1 cellular context compared by ENCODE assay signal in the genomic region with DNA sequence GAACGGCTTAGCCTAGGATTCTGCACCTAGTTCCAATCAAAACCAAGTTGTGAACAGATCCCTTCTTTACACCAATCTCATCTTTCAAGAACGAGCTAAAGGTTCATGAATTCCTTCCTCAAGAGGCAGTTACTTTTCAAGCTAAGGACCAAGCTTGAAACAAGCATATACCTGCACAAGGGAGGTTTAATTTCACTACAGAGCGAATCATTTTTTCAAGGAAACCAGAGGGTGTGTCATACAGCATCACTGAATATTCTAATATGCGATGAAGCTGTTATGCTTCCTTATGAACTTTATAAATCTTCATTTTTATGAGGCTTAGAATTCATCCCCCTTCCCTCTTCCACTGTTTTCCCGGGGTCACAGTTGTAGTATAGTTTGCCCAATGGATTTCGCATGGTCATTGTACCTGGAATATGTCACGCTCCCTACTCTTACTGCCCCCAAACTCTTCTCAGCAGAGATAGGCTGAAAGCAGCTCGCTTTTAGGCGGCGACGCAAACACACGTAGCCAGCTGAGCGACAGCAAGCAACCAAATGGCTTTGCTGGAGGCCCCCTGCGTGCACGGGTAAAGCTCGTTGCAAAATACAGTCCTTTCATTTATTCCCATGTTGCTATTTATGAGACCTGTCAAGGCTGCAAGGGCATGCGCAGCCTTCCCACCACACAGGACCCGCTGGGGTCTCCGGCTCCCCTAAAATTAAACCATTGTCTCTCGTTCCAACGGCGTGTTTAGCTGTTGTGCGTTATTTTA.
TF ChIP-seq lines count a peak whose summit lies in the region.

No MANE protein-coding gene starts in this region.

TF ChIP-seq in K562, 482 proteins besides CTCF, POLR2A, EP300 and RAD21 (continues in another document):
- TF ChIP-seq TRIM28 (IDR thresholded peaks at IDR 0.05) (no peak), MTA2 (IDR thresholded peaks at IDR 0.05; ENCODE audit: low read depth) (no peak), KDM1A (IDR thresholded peaks at IDR 0.05) (no peak), SMAD2 (IDR thresholded peaks at IDR 0.05; ENCODE audit: low read depth, low read length) (no peak), ZSCAN32 (CRISPR knock-in tag; IDR thresholded peaks at IDR 0.05) (no peak), PCBP1 (IDR thresholded peaks at IDR 0.05; ENCODE audit: low read depth, low read length, poor library complexity, severe bottlenecking) (no peak), MTF1 (CRISPR knock-in tag; IDR thresholded peaks at IDR 0.05; ENCODE audit: borderline replicate concordance) (no peak), ZNF347 (CRISPR knock-in tag; IDR thresholded peaks at IDR 0.05; ENCODE audit: low read depth) (no peak), ESRRA (IDR thresholded peaks at IDR 0.05; ENCODE audit: borderline replicate concordance, low read depth) (no peak), ZNF175 (CRISPR knock-in tag; IDR thresholded peaks at IDR 0.05; ENCODE audit: low read depth) (no peak), SMARCE1 (IDR thresholded peaks at IDR 0.05) (no peak), CHCHD3 (CRISPR knock-in tag; IDR thresholded peaks at IDR 0.05) (no peak), RFX7 (CRISPR knock-in tag; IDR thresholded peaks at IDR 0.05) (no peak), POLR3A (IDR thresholded peaks at IDR 0.05; ENCODE audit: borderline replicate concordance, extremely low read depth, insufficient read depth, insufficient read length) (no peak), PHTF2 (CRISPR knock-in tag; IDR thresholded peaks at IDR 0.05) (no peak), ETS2 (tag; IDR thresholded peaks at IDR 0.05; ENCODE audit: borderline replicate concordance, poor library complexity, severe bottlenecking) (no peak), POLR2AphosphoS5 (IDR thresholded peaks at IDR 0.05; ENCODE audit: control insufficient read depth, insufficient read depth, low read depth, low read length) (peak; percentile 81), ZNF57 (CRISPR knock-in tag; IDR thresholded peaks at IDR 0.05) (no peak), PRPF4 (IDR thresholded peaks at IDR 0.05; ENCODE audit: insufficient read depth, low read depth, low read length, poor library complexity, severe bottlenecking) (no peak), ZNF77 (CRISPR knock-in tag; IDR thresholded peaks at IDR 0.05) (no peak), TSC22D4 (tag; IDR thresholded peaks at IDR 0.05) (no peak), RBM34 (IDR thresholded peaks at IDR 0.05; ENCODE audit: borderline replicate concordance, insufficient read depth, low read length) (no peak), MBD2 (IDR thresholded peaks at IDR 0.05; ENCODE audit: borderline replicate concordance, low read depth) (peak; percentile 51; the same call in 1 of the 2 replicates), CREBBP (IDR thresholded peaks at IDR 0.05; ENCODE audit: low read depth, low read length) (no peak), SMARCA5 (IDR thresholded peaks at IDR 0.05) (no peak), ZNF586 (CRISPR knock-in tag; conservative IDR thresholded peaks at IDR 0.05) (no peak), L3MBTL2 (IDR thresholded peaks at IDR 0.05) (no peak), NFE2L1 (tag; IDR thresholded peaks at IDR 0.05; ENCODE audit: borderline replicate concordance, low read depth) (no peak), KLF13 (tag; IDR thresholded peaks at IDR 0.05; ENCODE audit: borderline replicate concordance, low read depth) (no peak), RCOR1 (IDR thresholded peaks at IDR 0.05; ENCODE audit: borderline replicate concordance in 1 of 2, low read depth in 2 of 2, low read length in 2 of 2) (peak in 1 of 2 experiments; percentile 65; a peak in 1 of 4 replicates), CCNT2 (IDR thresholded peaks at IDR 0.05; ENCODE audit: borderline replicate concordance, extremely low read depth, insufficient read length, low read depth, low read length) (no peak), NFIC (IDR thresholded peaks at IDR 0.05) (peak; percentile 43; the same call in 1 of the 2 replicates), MTA1 (IDR thresholded peaks at IDR 0.05; ENCODE audit: borderline replicate concordance) (peak; percentile 98), ZNF24 (IDR thresholded peaks at IDR 0.05) (no peak), ETV6 (IDR thresholded peaks at IDR 0.05; ENCODE audit: borderline replicate concordance in 1 of 2, low read depth in 2 of 2, low read length in 1 of 2) (no peak), ETV6 (CRISPR knock-in tag; IDR thresholded peaks at IDR 0.05; ENCODE audit: borderline replicate concordance) (no peak), ZFP1 (CRISPR knock-in tag; IDR thresholded peaks at IDR 0.05) (no peak)
- TF ChIP-seq, protein P1, sequence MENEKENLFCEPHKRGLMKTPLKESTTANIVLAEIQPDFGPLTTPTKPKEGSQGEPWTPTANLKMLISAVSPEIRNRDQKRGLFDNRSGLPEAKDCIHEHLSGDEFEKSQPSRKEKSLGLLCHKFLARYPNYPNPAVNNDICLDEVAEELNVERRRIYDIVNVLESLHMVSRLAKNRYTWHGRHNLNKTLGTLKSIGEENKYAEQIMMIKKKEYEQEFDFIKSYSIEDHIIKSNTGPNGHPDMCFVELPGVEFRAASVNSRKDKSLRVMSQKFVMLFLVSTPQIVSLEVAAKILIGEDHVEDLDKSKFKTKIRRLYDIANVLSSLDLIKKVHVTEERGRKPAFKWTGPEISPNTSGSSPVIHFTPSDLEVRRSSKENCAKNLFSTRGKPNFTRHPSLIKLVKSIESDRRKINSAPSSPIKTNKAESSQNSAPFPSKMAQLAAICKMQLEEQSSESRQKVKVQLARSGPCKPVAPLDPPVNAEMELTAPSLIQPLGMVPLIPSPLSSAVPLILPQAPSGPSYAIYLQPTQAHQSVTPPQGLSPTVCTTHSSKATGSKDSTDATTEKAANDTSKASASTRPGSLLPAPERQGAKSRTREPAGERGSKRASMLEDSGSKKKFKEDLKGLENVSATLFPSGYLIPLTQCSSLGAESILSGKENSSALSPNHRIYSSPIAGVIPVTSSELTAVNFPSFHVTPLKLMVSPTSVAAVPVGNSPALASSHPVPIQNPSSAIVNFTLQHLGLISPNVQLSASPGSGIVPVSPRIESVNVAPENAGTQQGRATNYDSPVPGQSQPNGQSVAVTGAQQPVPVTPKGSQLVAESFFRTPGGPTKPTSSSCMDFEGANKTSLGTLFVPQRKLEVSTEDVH (IDR thresholded peaks at IDR 0.05; ENCODE audit: low read depth, partially characterized antibody): peak; percentile 59
- TF ChIP-seq, protein P2, sequence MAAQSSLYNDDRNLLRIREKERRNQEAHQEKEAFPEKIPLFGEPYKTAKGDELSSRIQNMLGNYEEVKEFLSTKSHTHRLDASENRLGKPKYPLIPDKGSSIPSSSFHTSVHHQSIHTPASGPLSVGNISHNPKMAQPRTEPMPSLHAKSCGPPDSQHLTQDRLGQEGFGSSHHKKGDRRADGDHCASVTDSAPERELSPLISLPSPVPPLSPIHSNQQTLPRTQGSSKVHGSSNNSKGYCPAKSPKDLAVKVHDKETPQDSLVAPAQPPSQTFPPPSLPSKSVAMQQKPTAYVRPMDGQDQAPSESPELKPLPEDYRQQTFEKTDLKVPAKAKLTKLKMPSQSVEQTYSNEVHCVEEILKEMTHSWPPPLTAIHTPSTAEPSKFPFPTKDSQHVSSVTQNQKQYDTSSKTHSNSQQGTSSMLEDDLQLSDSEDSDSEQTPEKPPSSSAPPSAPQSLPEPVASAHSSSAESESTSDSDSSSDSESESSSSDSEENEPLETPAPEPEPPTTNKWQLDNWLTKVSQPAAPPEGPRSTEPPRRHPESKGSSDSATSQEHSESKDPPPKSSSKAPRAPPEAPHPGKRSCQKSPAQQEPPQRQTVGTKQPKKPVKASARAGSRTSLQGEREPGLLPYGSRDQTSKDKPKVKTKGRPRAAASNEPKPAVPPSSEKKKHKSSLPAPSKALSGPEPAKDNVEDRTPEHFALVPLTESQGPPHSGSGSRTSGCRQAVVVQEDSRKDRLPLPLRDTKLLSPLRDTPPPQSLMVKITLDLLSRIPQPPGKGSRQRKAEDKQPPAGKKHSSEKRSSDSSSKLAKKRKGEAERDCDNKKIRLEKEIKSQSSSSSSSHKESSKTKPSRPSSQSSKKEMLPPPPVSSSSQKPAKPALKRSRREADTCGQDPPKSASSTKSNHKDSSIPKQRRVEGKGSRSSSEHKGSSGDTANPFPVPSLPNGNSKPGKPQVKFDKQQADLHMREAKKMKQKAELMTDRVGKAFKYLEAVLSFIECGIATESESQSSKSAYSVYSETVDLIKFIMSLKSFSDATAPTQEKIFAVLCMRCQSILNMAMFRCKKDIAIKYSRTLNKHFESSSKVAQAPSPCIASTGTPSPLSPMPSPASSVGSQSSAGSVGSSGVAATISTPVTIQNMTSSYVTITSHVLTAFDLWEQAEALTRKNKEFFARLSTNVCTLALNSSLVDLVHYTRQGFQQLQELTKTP (IDR thresholded peaks at IDR 0.05; ENCODE audit: low read depth in 1 of 2, partially characterized antibody in 2 of 2): no peak
- TF ChIP-seq, protein P3, sequence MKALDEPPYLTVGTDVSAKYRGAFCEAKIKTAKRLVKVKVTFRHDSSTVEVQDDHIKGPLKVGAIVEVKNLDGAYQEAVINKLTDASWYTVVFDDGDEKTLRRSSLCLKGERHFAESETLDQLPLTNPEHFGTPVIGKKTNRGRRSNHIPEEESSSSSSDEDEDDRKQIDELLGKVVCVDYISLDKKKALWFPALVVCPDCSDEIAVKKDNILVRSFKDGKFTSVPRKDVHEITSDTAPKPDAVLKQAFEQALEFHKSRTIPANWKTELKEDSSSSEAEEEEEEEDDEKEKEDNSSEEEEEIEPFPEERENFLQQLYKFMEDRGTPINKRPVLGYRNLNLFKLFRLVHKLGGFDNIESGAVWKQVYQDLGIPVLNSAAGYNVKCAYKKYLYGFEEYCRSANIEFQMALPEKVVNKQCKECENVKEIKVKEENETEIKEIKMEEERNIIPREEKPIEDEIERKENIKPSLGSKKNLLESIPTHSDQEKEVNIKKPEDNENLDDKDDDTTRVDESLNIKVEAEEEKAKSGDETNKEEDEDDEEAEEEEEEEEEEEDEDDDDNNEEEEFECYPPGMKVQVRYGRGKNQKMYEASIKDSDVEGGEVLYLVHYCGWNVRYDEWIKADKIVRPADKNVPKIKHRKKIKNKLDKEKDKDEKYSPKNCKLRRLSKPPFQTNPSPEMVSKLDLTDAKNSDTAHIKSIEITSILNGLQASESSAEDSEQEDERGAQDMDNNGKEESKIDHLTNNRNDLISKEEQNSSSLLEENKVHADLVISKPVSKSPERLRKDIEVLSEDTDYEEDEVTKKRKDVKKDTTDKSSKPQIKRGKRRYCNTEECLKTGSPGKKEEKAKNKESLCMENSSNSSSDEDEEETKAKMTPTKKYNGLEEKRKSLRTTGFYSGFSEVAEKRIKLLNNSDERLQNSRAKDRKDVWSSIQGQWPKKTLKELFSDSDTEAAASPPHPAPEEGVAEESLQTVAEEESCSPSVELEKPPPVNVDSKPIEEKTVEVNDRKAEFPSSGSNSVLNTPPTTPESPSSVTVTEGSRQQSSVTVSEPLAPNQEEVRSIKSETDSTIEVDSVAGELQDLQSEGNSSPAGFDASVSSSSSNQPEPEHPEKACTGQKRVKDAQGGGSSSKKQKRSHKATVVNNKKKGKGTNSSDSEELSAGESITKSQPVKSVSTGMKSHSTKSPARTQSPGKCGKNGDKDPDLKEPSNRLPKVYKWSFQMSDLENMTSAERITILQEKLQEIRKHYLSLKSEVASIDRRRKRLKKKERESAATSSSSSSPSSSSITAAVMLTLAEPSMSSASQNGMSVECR (CRISPR knock-in tag; IDR thresholded peaks at IDR 0.05): no peak; the same call in 1 of the 2 replicates
- TF ChIP-seq, protein P4, sequence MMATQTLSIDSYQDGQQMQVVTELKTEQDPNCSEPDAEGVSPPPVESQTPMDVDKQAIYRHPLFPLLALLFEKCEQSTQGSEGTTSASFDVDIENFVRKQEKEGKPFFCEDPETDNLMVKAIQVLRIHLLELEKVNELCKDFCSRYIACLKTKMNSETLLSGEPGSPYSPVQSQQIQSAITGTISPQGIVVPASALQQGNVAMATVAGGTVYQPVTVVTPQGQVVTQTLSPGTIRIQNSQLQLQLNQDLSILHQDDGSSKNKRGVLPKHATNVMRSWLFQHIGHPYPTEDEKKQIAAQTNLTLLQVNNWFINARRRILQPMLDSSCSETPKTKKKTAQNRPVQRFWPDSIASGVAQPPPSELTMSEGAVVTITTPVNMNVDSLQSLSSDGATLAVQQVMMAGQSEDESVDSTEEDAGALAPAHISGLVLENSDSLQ (IDR thresholded peaks at IDR 0.05): peak; percentile 82
- TF ChIP-seq, protein P5, sequence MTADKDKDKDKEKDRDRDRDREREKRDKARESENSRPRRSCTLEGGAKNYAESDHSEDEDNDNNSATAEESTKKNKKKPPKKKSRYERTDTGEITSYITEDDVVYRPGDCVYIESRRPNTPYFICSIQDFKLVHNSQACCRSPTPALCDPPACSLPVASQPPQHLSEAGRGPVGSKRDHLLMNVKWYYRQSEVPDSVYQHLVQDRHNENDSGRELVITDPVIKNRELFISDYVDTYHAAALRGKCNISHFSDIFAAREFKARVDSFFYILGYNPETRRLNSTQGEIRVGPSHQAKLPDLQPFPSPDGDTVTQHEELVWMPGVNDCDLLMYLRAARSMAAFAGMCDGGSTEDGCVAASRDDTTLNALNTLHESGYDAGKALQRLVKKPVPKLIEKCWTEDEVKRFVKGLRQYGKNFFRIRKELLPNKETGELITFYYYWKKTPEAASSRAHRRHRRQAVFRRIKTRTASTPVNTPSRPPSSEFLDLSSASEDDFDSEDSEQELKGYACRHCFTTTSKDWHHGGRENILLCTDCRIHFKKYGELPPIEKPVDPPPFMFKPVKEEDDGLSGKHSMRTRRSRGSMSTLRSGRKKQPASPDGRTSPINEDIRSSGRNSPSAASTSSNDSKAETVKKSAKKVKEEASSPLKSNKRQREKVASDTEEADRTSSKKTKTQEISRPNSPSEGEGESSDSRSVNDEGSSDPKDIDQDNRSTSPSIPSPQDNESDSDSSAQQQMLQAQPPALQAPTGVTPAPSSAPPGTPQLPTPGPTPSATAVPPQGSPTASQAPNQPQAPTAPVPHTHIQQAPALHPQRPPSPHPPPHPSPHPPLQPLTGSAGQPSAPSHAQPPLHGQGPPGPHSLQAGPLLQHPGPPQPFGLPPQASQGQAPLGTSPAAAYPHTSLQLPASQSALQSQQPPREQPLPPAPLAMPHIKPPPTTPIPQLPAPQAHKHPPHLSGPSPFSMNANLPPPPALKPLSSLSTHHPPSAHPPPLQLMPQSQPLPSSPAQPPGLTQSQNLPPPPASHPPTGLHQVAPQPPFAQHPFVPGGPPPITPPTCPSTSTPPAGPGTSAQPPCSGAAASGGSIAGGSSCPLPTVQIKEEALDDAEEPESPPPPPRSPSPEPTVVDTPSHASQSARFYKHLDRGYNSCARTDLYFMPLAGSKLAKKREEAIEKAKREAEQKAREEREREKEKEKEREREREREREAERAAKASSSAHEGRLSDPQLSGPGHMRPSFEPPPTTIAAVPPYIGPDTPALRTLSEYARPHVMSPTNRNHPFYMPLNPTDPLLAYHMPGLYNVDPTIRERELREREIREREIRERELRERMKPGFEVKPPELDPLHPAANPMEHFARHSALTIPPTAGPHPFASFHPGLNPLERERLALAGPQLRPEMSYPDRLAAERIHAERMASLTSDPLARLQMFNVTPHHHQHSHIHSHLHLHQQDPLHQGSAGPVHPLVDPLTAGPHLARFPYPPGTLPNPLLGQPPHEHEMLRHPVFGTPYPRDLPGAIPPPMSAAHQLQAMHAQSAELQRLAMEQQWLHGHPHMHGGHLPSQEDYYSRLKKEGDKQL (CRISPR knock-in tag; IDR thresholded peaks at IDR 0.05; ENCODE audit: borderline replicate concordance): no peak
- TF ChIP-seq, protein P6, sequence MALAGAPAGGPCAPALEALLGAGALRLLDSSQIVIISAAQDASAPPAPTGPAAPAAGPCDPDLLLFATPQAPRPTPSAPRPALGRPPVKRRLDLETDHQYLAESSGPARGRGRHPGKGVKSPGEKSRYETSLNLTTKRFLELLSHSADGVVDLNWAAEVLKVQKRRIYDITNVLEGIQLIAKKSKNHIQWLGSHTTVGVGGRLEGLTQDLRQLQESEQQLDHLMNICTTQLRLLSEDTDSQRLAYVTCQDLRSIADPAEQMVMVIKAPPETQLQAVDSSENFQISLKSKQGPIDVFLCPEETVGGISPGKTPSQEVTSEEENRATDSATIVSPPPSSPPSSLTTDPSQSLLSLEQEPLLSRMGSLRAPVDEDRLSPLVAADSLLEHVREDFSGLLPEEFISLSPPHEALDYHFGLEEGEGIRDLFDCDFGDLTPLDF (CRISPR knock-in tag; IDR thresholded peaks at IDR 0.05): no peak
